In the genomic region with DNA sequence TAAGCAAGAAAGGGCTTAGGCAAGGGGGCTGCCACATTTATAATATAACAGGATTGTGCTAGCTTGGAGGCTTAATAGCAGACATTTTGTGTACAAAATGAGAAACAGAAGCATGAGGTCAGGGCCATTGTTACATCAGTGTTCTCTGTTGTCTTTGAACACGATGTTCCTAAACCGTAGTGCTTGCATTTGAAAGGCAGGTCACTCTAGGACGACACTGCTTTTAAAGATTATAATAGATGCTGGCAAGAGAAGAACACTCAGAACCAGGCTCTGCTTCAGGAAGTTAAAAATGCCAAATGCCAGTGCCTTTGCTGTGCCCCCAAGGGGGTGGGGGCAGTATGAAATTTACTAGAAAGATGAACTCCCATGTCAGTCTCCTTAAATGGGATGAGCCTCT, we compare ENCODE assay signal across 19 cellular contexts.
"Had no signal": no experiment of that assay in that cellular context is flagged by ENCODE, and none has a peak within 500 bp of the region (broad histone marks: within the 10 kb centered on the region; RNA-seq: fewer than 3 reads in every experiment).

No MANE protein-coding gene starts in this region.

- H3K4me1 ChIP-seq: adrenal gland, upper lobe of left lung had no signal

- H3K27me3 ChIP-seq: adrenal gland, ovary, upper lobe of left lung had no signal

- H3K36me3 ChIP-seq: adrenal gland, ovary, upper lobe of left lung had no signal

- DNase-seq: activated CD4-positive, alpha-beta T cell treated with anti-CD3 and anti-CD28 coated beads, Interleukin-2, amount 50 U/mL, for 1 hour; activated CD4-positive, CD25-positive, alpha-beta regulatory T cell treated with anti-CD3 and anti-CD28 coated beads, Interleukin-2, amount 50 U/mL, for 72 hours; activated CD8-positive, alpha-beta memory T cell treated with anti-CD3 and anti-CD28 coated beads, Interleukin-2, amount 50 U/mL, for 4 hours; activated gamma-delta T cell; effector CD8-positive, alpha-beta T cell; mesendoderm; natural killer cell; stimulated activated CD4-positive, alpha-beta T cell treated with anti-CD3 and anti-CD28 coated beads, Interleukin-12 subunit alpha, Interleukin-12 subunit beta, amount 100 ng/mL, for 4 hours; stimulated activated CD4-positive, alpha-beta T cell treated with anti-CD3 and anti-CD28 coated beads, Interleukin-1b, Interleukin-23, amount 100 ng/mL, for 48 hours; stimulated activated CD8-positive, alpha-beta memory T cell treated with anti-CD3 and anti-CD28 coated beads, Interleukin-4, amount 100 ng/mL, for 48 hours; stimulated activated naive CD4-positive, alpha-beta T cell treated with Interleukin-2 at 50 U/mL for 16 hours; SW 1271; T-helper 2 cell; upper lobe of left lung had no signal

- ATAC-seq: activated naive CD4-positive, alpha-beta T cell treated with anti-CD3 and anti-CD28 coated beads, Interleukin-2, amount 50 U/mL, for 72 hours; esophagus mucosa; natural killer cell had no signal

- H3K4me3 ChIP-seq: adrenal gland, ovary, upper lobe of left lung had no signal

- H3K9me3 ChIP-seq: adrenal gland, ovary, upper lobe of left lung had no signal

- H3K27ac ChIP-seq: ovary, upper lobe of left lung, VCaP had no signal
